In the genomic region with DNA sequence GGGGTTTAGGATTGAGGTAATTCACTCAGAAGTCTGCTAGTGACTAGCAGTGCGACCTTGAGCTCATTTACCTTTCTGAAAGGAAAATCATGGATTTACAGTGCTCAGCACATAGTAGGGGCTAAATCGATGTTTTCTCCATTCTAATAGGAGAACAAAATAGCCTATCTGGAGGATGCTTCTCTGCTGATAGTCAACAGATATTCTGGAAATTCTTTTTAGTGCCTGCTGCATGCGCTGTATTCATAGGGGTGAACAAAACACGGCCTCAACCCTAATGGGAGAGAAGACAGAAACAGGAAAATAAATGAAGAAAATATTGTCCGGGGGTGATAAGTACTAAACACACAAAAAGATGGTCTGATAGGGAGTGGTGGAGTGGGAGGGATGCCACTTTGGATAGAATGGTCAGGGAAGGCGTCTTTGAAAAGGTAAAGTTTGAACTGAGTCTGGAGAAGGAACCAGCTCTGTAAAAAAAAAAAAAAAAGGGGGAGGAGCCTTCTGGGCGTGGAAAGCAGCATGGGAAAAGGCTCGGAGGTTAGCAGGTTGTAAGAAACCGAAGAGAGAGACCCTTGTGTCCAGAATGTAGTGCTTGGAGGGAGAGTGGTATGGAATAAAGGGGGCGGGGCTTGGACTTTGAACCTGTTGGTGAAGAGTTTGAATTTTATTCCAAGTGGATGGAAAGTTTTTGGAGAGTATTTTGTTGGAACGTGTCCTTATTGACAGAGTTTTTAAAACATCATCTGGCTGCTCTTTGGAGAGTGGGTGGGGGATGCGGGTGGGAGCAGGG, we compare ENCODE assay signal across 8 cellular contexts. TPM values are rescaled to one million over a fixed set of nuclear protein-coding genes. Genes with fewer than 3 reads are reported as not detected.
DNase-seq lines count a peak whose midpoint lies in the region; ATAC-seq and TF ChIP-seq lines count a peak whose summit lies in the region.

No MANE protein-coding gene starts in this region.

- DNase-seq in NCI-H748 (lab: John Stamatoyannopoulos, UW; ENCODE audit: unreplicated experiment) (peak; percentile 54), NCI-H748 treated with DMSO at 0.1 percent for 48 hours (lab: John Stamatoyannopoulos, UW) (no peak), Peyer's patch (peak in 2 of 3 donors; percentile 30 to 55), endothelial cell (ENCODE audit: low spot score) (no peak), neural progenitor cell (ENCODE audit: low spot score) (peak; percentile 58)
- no peak for DNase-seq in stimulated activated CD4-positive, alpha-beta T cell treated with anti-CD3 and anti-CD28 coated beads, Interleukin-2, amount 100 ng/mL, for 24 hours

- H3K36me3 ChIP-seq in Peyer's patch, result peaks cover 0 to 7% (median 0%) of the 10 kb centered on the region in 3 donors
- H3K36me3 ChIP-seq in neural progenitor cell, result no peaks in the 10 kb centered on the region

- TF ChIP-seq POLR2A in Peyer's patch (IDR thresholded peaks at IDR 0.05), result peak in 1 of 2 donors; percentile 53

- no peak overlapping the region for H2AFZ ChIP-seq in neural progenitor cell (replicated peaks)

- no peak for TF ChIP-seq CTCF in Peyer's patch (IDR thresholded peaks at IDR 0.05)
- TF ChIP-seq CTCF in endothelial cell (IDR thresholded peaks at IDR 0.05; ENCODE audit: unreplicated experiment), result no peak
- TF ChIP-seq CTCF in neural progenitor cell (IDR thresholded peaks at IDR 0.05), result no peak

- peak overlapping the region; percentile 90 for H3K4me2 ChIP-seq in neural progenitor cell

- H3K36me3 Mint-ChIP-seq in endothelial cell (ENCODE audit: low read depth, unreplicated experiment) (peaks cover 9% of the 10 kb centered on the region), neural progenitor cell (peaks cover 6% of the 10 kb centered on the region)

- peak overlapping the region; percentile 99 for H3K4me3 Mint-ChIP-seq in endothelial cell (ENCODE audit: unreplicated experiment)
- peak overlapping the region; percentile 97 for H3K4me3 Mint-ChIP-seq in neural progenitor cell

- H3F3A ChIP-seq in neural progenitor cell (ENCODE audit: low read depth), result peaks cover 13% of the 10 kb centered on the region

- H3K4me1 ChIP-seq in Peyer's patch, result peaks cover 0 to 42% (median 11%) of the 10 kb centered on the region in 4 donors
- peaks cover 12% of the 10 kb centered on the region for H3K4me1 ChIP-seq in neural progenitor cell

- no peak for ATAC-seq in GM19397 (IDR thresholded peaks at IDR 0.05; ENCODE audit: unreplicated experiment)
- ATAC-seq in GM21528 (IDR thresholded peaks at IDR 0.05; ENCODE audit: low FRiP score, unreplicated experiment), result no peak

- H3K9me3 ChIP-seq in Peyer's patch (no peaks in the 10 kb centered on the region), neural progenitor cell (ENCODE audit: low read depth) (no peaks in the 10 kb centered on the region)

- H3K27ac ChIP-seq in Peyer's patch (peak overlapping the region; percentile 86 to 99 (median 92)), neural progenitor cell (no peak overlapping the region)

- H3K27ac Mint-ChIP-seq in endothelial cell (ENCODE audit: unreplicated experiment) (peak overlapping the region; percentile 94), neural progenitor cell (peak overlapping the region; percentile 1)

- peaks cover 36% of the 10 kb centered on the region for H3K4me1 Mint-ChIP-seq in endothelial cell (ENCODE audit: unreplicated experiment)
- peaks cover 24% of the 10 kb centered on the region for H3K4me1 Mint-ChIP-seq in neural progenitor cell

- H3K79me2 ChIP-seq in neural progenitor cell (ENCODE audit: low read depth), result peaks cover 66% of the 10 kb centered on the region

- H3K27me3 ChIP-seq in Peyer's patch, result no peaks in the 10 kb centered on the region
- H3K27me3 ChIP-seq in neural progenitor cell, result no peaks in the 10 kb centered on the region

- H3K9ac ChIP-seq in neural progenitor cell, result peak overlapping the region; percentile 94

- H3K9me3 Mint-ChIP-seq in endothelial cell (ENCODE audit: unreplicated experiment) (no peaks in the 10 kb centered on the region), neural progenitor cell (no peaks in the 10 kb centered on the region)

- peaks cover 15% of the 10 kb centered on the region for H3K27me3 Mint-ChIP-seq in endothelial cell (ENCODE audit: unreplicated experiment)
- peaks cover 3% of the 10 kb centered on the region for H3K27me3 Mint-ChIP-seq in neural progenitor cell (ENCODE audit: insufficient read depth, low read depth)

- peak overlapping the region; percentile 61 to 99 (median 94) for H3K4me3 ChIP-seq in Peyer's patch
- H3K4me3 ChIP-seq in neural progenitor cell, result peak overlapping the region; percentile 94

- H4K20me1 ChIP-seq in neural progenitor cell (ENCODE audit: low read depth), result peaks cover 54% of the 10 kb centered on the region

RNA-seq across cellular contexts. Expression of a gene that starts 1.7 kb away (rescaled TPM):
- total RNA-seq in Peyer's patch (100 to 1,000 TPM in 3 of 4 donors, 10 to 100 TPM in 1; 80.0 to 137 (median 111) TPM), endothelial cell (ENCODE audit: unreplicated experiment) (117 TPM), neural progenitor cell (ENCODE audit: low replicate concordance) (40.7 and 51.4 TPM in 2 replicates)

Comparison
In these comparisons a context has a peak if more than half of its experiments do, and no peak if none do; other contexts are left out.
1. DNase-seq: peak in NCI-H748 (single experiment), Peyer's patch (2 of 3) and neural progenitor cell (single experiment); none in NCI-H748 treated with DMSO at 0.1 percent for 48 hours (single experiment), endothelial cell (single experiment) and stimulated activated CD4-positive, alpha-beta T cell treated with anti-CD3 and anti-CD28 coated beads, Interleukin-2, amount 100 ng/mL, for 24 hours (0 of 2).